In the genomic region with DNA sequence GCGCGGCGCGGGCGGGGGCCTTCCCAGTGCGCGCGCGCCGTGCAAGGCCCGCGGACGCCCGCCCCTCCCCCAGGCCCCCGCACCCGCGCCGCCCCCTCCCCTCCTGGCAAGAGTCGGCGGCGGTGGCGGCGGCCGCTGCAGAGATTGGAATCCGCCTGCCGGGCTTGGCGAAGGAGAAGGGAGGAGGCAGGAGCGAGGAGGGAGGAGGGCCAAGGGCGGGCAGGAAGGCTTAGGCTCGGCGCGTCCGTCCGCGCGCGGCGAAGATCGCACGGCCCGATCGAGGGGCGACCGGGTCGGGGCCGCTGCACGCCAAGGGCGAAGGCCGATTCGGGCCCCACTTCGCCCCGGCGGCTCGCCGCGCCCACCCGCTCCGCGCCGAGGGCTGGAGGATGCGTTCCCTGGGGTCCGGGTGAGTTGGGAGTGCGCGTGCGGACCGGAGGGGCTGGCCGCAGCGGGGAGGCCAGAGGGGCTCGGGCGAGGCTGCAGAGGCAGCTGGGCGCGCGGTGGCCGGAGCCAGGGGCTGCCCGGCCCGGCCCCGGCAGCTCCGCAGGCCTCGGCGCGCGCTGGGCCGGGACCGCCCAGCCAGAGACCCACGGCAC, we compare ENCODE assay signal across 8 cellular contexts. TPM values are rescaled to one million over a fixed set of nuclear protein-coding genes. Genes with fewer than 3 reads are reported as not detected.
DNase-seq lines count a peak whose midpoint lies in the region; ATAC-seq and TF ChIP-seq lines count a peak whose summit lies in the region.

Gene BMPR1A, plus strand, starts transcription at position 109 of the 599 bp plus-strand sequence. CDS start 119,400 bp downstream, outside the sequence.

- H3K27me3 ChIP-seq in BLaER1 treated with 17β-estradiol and CSF1 and Interleukin-3, amounts not matched to agents 10 nM and 100 nM = peaks cover 82 to 99% (median 96%) of the 10 kb centered on the region in 11 experiments
- H3K27me3 ChIP-seq in WERI-Rb-1 (ENCODE audit: insufficient read depth, low read depth, severe bottlenecking) (no peaks in the 10 kb centered on the region), ovary (no peaks in the 10 kb centered on the region)

- 0 to 1% (median 1%) methylated on average over 62 to 85 of the region's 85 CpGs for WGBS in ovary, 3 donors

- peak; percentile 41 for ATAC-seq in GM19023 (IDR thresholded peaks at IDR 0.05; ENCODE audit: unreplicated experiment)
- ATAC-seq in HG03135 (IDR thresholded peaks at IDR 0.05; ENCODE audit: unreplicated experiment) = peak; percentile 29

- no peaks in the 10 kb centered on the region for H3K36me3 ChIP-seq in BLaER1 treated with 17β-estradiol and CSF1 and Interleukin-3, amounts not matched to agents 10 nM and 100 nM
- peaks cover 3% of the 10 kb centered on the region for H3K36me3 ChIP-seq in WERI-Rb-1
- no peaks in the 10 kb centered on the region for H3K36me3 ChIP-seq in ovary

- H3K4me2 ChIP-seq in BLaER1 treated with 17β-estradiol and CSF1 and Interleukin-3, amounts not matched to agents 10 nM and 100 nM = peak within 1 kb of the TSS; percentile 95 to 100 (median 99)

- TF ChIP-seq CTCF in WERI-Rb-1 (IDR thresholded peaks at IDR 0.05; ENCODE audit: low read depth, low read length) (no peak), foreskin fibroblast (IDR thresholded peaks at IDR 0.05; ENCODE audit: low read depth, low read length) (no peak), ovary (IDR thresholded peaks at IDR 0.05) (no peak)

- peaks cover 4 to 52% (median 35%) of the 10 kb centered on the region in 11 experiments; a peak in 17 of 22 replicates for H4K20me1 ChIP-seq in BLaER1 treated with 17β-estradiol and CSF1 and Interleukin-3, amounts not matched to agents 10 nM and 100 nM

- peak; percentile 95 for DNase-seq in WERI-Rb-1
- DNase-seq in foreskin fibroblast = peak in 1 of 2 donors; percentile 50
- peak in 2 of 5 donors; percentile 91 to 94 for DNase-seq in ovary
- no peak for DNase-seq in midbrain (lab: John Stamatoyannopoulos, UW)
- DNase-seq in 8988T = no peak

- intact Hi-C loops in ovary (cut with DNase I) = loop anchor here in 2 of 4 donors (2.0 to 5.0 kb wide), 2 partner anchors 44 to 46 kb away; no protein-coding TSS in a partner anchor

- no peaks in the 10 kb centered on the region for H3K9me3 ChIP-seq in BLaER1 treated with 17β-estradiol and CSF1 and Interleukin-3, amounts not matched to agents 10 nM and 100 nM (replicated peaks in 1 of 11)
- H3K9me3 ChIP-seq in WERI-Rb-1 (ENCODE audit: severe bottlenecking) (no peaks in the 10 kb centered on the region), ovary (no peaks in the 10 kb centered on the region)

- no peak for TF ChIP-seq EP300 in ovary (IDR thresholded peaks at IDR 0.05)

- peak within 1 kb of the TSS; percentile 60 to 89 (median 72) for H3K4me3 ChIP-seq in BLaER1 treated with 17β-estradiol and CSF1 and Interleukin-3, amounts not matched to agents 10 nM and 100 nM
- peak within 1 kb of the TSS; percentile 97 for H3K4me3 ChIP-seq in WERI-Rb-1 (ENCODE audit: low read depth, low read length)
- H3K4me3 ChIP-seq in foreskin fibroblast (ENCODE audit: low read depth in 1 of 2, low read length in 2 of 2) = peak within 1 kb of the TSS; percentile 86 to 88
- peak within 1 kb of the TSS; percentile 74 for H3K4me3 ChIP-seq in ovary

- H3K4me1 ChIP-seq in BLaER1 treated with 17β-estradiol and CSF1 and Interleukin-3, amounts not matched to agents 10 nM and 100 nM = peaks cover 14 to 31% (median 17%) of the 10 kb centered on the region in 10 experiments
- peaks cover 7% of the 10 kb centered on the region for H3K4me1 ChIP-seq in ovary (ENCODE audit: insufficient read depth)

- peak within 1 kb of the TSS; percentile 38 to 84 (median 74); a peak in 21 of 22 replicates for H3K9ac ChIP-seq in BLaER1 treated with 17β-estradiol and CSF1 and Interleukin-3, amounts not matched to agents 10 nM and 100 nM

- no peak for TF ChIP-seq POLR2A in ovary (IDR thresholded peaks at IDR 0.05)

- peak within 1 kb of the TSS in 6 of 11 experiments; percentile 35 to 64 (median 53); a peak in 8 of 22 replicates for H3K27ac ChIP-seq in BLaER1 treated with 17β-estradiol and CSF1 and Interleukin-3, amounts not matched to agents 10 nM and 100 nM
- H3K27ac ChIP-seq in WERI-Rb-1 = peak within 1 kb of the TSS; percentile 99
- H3K27ac ChIP-seq in ovary = peak within 1 kb of the TSS; percentile 84 to 96

RNA-seq across cellular contexts. Expression of gene BMPR1A, which starts in this region (rescaled TPM):
- total RNA-seq in ovary = 10 to 100 TPM; 29.1 to 77.9 (median 62.2) TPM
- 10 to 100 TPM; 19.0 to 40.1 TPM for polyA plus RNA-seq in ovary
